In the genomic region with DNA sequence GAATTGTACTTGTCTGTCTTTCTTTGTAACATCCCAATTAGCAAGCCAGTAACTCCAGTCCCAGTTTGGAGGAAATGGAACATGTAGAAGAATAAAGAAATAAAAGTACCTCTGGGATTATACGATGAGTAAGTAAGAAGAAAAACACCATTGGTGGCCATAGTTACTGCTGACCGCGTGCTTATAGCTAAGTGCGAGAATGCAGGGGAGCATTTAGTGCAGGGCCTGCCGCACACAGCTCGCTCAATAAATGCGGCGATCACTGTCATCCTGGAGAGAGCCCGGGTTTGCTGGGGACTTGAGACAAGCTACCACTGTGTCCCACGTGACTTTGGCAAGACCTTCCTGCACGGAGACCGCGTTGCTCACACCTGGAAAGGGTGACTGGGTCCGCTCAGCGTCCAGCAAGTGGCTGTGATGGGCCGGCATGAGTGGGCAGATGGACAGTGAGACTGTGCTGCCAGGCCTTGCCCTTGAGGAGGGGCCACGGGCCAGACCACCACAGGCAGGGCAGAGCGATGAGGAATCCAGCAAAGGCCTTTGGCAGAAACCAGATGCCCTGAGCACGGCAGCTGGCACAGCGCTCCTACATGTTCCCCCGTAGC, we compare ENCODE assay signal across 2 cellular contexts.
TF ChIP-seq lines count a peak whose summit lies in the region.

No MANE protein-coding gene starts in this region.

TF ChIP-seq in GM23338, 12 proteins besides CTCF, POLR2A, EP300 and RAD21 (continued from another document):
- TF ChIP-seq NANOG (IDR thresholded peaks at IDR 0.05; ENCODE audit: borderline replicate concordance) = no peak
- TF ChIP-seq, protein P1, sequence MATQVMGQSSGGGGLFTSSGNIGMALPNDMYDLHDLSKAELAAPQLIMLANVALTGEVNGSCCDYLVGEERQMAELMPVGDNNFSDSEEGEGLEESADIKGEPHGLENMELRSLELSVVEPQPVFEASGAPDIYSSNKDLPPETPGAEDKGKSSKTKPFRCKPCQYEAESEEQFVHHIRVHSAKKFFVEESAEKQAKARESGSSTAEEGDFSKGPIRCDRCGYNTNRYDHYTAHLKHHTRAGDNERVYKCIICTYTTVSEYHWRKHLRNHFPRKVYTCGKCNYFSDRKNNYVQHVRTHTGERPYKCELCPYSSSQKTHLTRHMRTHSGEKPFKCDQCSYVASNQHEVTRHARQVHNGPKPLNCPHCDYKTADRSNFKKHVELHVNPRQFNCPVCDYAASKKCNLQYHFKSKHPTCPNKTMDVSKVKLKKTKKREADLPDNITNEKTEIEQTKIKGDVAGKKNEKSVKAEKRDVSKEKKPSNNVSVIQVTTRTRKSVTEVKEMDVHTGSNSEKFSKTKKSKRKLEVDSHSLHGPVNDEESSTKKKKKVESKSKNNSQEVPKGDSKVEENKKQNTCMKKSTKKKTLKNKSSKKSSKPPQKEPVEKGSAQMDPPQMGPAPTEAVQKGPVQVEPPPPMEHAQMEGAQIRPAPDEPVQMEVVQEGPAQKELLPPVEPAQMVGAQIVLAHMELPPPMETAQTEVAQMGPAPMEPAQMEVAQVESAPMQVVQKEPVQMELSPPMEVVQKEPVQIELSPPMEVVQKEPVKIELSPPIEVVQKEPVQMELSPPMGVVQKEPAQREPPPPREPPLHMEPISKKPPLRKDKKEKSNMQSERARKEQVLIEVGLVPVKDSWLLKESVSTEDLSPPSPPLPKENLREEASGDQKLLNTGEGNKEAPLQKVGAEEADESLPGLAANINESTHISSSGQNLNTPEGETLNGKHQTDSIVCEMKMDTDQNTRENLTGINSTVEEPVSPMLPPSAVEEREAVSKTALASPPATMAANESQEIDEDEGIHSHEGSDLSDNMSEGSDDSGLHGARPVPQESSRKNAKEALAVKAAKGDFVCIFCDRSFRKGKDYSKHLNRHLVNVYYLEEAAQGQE (IDR thresholded peaks at IDR 0.05; ENCODE audit: unreplicated experiment) = no peak
- TF ChIP-seq EZH2 (IDR thresholded peaks at IDR 0.05; ENCODE audit: low read depth, unreplicated experiment) = no peak
- TF ChIP-seq POLR2AphosphoS5 (IDR thresholded peaks at IDR 0.05; ENCODE audit: low read depth) = no peak
- TF ChIP-seq CREB1 (CRISPR knock-in tag; IDR thresholded peaks at IDR 0.05; ENCODE audit: low read depth) = no peak

TF ChIP-seq in WTC11, 78 proteins besides CTCF, POLR2A, EP300 and RAD21:
- TF ChIP-seq OVOL2 (CRISPR knock-in tag; IDR thresholded peaks at IDR 0.05; ENCODE audit: borderline replicate concordance) (no peak), SMAD3 (CRISPR knock-in tag; IDR thresholded peaks at IDR 0.05; ENCODE audit: borderline replicate concordance) (no peak), FOXJ3 (CRISPR knock-in tag; IDR thresholded peaks at IDR 0.05; ENCODE audit: borderline replicate concordance) (no peak), ZNF121 (CRISPR knock-in tag; IDR thresholded peaks at IDR 0.05) (no peak), NFE2L1 (CRISPR knock-in tag; IDR thresholded peaks at IDR 0.05) (no peak), ATF1 (CRISPR knock-in tag; IDR thresholded peaks at IDR 0.05) (no peak)
- TF ChIP-seq, protein P2, sequence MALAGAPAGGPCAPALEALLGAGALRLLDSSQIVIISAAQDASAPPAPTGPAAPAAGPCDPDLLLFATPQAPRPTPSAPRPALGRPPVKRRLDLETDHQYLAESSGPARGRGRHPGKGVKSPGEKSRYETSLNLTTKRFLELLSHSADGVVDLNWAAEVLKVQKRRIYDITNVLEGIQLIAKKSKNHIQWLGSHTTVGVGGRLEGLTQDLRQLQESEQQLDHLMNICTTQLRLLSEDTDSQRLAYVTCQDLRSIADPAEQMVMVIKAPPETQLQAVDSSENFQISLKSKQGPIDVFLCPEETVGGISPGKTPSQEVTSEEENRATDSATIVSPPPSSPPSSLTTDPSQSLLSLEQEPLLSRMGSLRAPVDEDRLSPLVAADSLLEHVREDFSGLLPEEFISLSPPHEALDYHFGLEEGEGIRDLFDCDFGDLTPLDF (CRISPR knock-in tag; IDR thresholded peaks at IDR 0.05) = no peak
- TF ChIP-seq, protein P3, sequence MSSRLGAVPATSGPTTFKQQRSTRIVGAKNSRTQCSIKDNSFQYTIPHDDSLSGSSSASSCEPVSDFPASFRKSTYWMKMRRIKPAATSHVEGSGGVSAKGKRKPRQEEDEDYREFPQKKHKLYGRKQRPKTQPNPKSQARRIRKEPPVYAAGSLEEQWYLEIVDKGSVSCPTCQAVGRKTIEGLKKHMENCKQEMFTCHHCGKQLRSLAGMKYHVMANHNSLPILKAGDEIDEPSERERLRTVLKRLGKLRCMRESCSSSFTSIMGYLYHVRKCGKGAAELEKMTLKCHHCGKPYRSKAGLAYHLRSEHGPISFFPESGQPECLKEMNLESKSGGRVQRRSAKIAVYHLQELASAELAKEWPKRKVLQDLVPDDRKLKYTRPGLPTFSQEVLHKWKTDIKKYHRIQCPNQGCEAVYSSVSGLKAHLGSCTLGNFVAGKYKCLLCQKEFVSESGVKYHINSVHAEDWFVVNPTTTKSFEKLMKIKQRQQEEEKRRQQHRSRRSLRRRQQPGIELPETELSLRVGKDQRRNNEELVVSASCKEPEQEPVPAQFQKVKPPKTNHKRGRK (CRISPR knock-in tag; IDR thresholded peaks at IDR 0.05; ENCODE audit: borderline replicate concordance) = no peak
- TF ChIP-seq, protein P4, sequence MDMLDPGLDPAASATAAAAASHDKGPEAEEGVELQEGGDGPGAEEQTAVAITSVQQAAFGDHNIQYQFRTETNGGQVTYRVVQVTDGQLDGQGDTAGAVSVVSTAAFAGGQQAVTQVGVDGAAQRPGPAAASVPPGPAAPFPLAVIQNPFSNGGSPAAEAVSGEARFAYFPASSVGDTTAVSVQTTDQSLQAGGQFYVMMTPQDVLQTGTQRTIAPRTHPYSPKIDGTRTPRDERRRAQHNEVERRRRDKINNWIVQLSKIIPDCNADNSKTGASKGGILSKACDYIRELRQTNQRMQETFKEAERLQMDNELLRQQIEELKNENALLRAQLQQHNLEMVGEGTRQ (CRISPR knock-in tag; IDR thresholded peaks at IDR 0.05) = no peak
- TF ChIP-seq, protein P5, sequence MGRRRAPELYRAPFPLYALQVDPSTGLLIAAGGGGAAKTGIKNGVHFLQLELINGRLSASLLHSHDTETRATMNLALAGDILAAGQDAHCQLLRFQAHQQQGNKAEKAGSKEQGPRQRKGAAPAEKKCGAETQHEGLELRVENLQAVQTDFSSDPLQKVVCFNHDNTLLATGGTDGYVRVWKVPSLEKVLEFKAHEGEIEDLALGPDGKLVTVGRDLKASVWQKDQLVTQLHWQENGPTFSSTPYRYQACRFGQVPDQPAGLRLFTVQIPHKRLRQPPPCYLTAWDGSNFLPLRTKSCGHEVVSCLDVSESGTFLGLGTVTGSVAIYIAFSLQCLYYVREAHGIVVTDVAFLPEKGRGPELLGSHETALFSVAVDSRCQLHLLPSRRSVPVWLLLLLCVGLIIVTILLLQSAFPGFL (CRISPR knock-in tag; IDR thresholded peaks at IDR 0.05; ENCODE audit: borderline replicate concordance) = no peak
- TF ChIP-seq, protein P6, sequence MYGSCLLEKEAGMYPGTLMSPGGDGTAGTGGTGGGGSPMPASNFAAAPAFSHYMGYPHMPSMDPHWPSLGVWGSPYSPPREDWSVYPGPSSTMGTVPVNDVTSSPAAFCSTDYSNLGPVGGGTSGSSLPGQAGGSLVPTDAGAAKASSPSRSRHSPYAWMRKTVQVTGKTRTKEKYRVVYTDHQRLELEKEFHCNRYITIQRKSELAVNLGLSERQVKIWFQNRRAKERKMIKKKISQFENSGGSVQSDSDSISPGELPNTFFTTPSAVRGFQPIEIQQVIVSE (CRISPR knock-in tag; IDR thresholded peaks at IDR 0.05; ENCODE audit: borderline replicate concordance) = no peak
- TF ChIP-seq, protein P7, sequence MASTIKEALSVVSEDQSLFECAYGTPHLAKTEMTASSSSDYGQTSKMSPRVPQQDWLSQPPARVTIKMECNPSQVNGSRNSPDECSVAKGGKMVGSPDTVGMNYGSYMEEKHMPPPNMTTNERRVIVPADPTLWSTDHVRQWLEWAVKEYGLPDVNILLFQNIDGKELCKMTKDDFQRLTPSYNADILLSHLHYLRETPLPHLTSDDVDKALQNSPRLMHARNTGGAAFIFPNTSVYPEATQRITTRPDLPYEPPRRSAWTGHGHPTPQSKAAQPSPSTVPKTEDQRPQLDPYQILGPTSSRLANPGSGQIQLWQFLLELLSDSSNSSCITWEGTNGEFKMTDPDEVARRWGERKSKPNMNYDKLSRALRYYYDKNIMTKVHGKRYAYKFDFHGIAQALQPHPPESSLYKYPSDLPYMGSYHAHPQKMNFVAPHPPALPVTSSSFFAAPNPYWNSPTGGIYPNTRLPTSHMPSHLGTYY (CRISPR knock-in tag; IDR thresholded peaks at IDR 0.05) = no peak
